9 cellular contexts compared by ENCODE assay signal in genomic region chr3:153290278-153291015, GRCh38.
DNase-seq lines count a peak whose midpoint lies in the region; ATAC-seq lines count a peak whose summit lies in the region.
"Had no signal": no experiment of that assay in that cellular context is flagged by ENCODE, and none has a peak within 500 bp of the region (broad histone marks: within the 10 kb centered on the region; RNA-seq: fewer than 3 reads in every experiment).

No MANE protein-coding gene starts in this region.

- peak; percentile 31 for ATAC-seq in left lobe of liver
- ATAC-seq in HG03442 (IDR thresholded peaks at IDR 0.05; ENCODE audit: unreplicated experiment), result no peak

- DNase-seq in CD1c-positive myeloid dendritic cell (ENCODE audit: extremely low spot score), result peak; percentile 22
- peak; percentile 38 for DNase-seq in HT-29 (ENCODE audit: low spot score)
- peak; percentile 30 to 56 for DNase-seq in T47D (ENCODE audit: low read depth in 1 of 2, low spot score in 1 of 2)
- DNase-seq in left lobe of liver (ENCODE audit: low spot score), result no peak
- no peak for DNase-seq in G401 (ENCODE audit: low spot score)
- no peak for DNase-seq in SKM-1 (lab: John Stamatoyannopoulos, UW; ENCODE audit: unreplicated experiment)
- DNase-seq in NCI-H146 treated with DMSO at 0.1 percent for 48 hours (lab: John Stamatoyannopoulos, UW; ENCODE audit: unreplicated experiment), result no peak
- DNase-seq: NCI-H2171 had no signal

- in situ Hi-C loops in T47D (cut with HindIII; ENCODE audit: low pct_unique_long_range_greater_than_20kb, low sequenced_read_pairs), result loop anchor here (25.0 kb wide), 1 partner anchor 253 kb away; no protein-coding TSS in a partner anchor
- in situ Hi-C loops in G401 (cut with HindIII; ENCODE audit: low sequenced_read_pairs), result no loop called here

Comparison
In these comparisons a context has a peak if more than half of its experiments do, and no peak if none do; other contexts are left out.
1. DNase-seq: peak in CD1c-positive myeloid dendritic cell (single experiment), HT-29 (single experiment) and T47D (2 of 2); none in left lobe of liver (single experiment), G401 (single experiment), SKM-1 (single experiment) and NCI-H146 treated with DMSO at 0.1 percent for 48 hours (single experiment).